Comparison of ENCODE assay signal across 18 cellular contexts in genomic region chr1:21900766-21901472, GRCh38. TPM values are rescaled to one million over a fixed set of nuclear protein-coding genes. Genes with fewer than 3 reads are reported as not detected.
DNase-seq lines count a peak whose midpoint lies in the region; ATAC-seq and TF ChIP-seq lines count a peak whose summit lies in the region.
"Had no signal": no experiment of that assay in that cellular context is flagged by ENCODE, and none has a peak within 500 bp of the region (broad histone marks: within the 10 kb centered on the region; RNA-seq: fewer than 3 reads in every experiment).

No MANE protein-coding gene starts in this region.

- H3K36me3 ChIP-seq in ascending aorta (peaks cover 4 to 5% of the 10 kb centered on the region in 2 donors), heart right ventricle (peaks cover 0 to 31% (median 2%) of the 10 kb centered on the region in 9 donors), prostate gland (no peaks in the 10 kb centered on the region), transverse colon (no peaks in the 10 kb centered on the region)
- H3K36me3 ChIP-seq: BE2C, neutrophil had no signal

- no peak for TF ChIP-seq CTCF in ascending aorta (IDR thresholded peaks at IDR 0.05)
- TF ChIP-seq CTCF in heart right ventricle (IDR thresholded peaks at IDR 0.05) = no peak
- no peak for TF ChIP-seq CTCF in prostate gland (IDR thresholded peaks at IDR 0.05)
- no peak for TF ChIP-seq CTCF in transverse colon (IDR thresholded peaks at IDR 0.05)

- H3K4me1 ChIP-seq in ascending aorta = peaks cover 68 to 96% of the 10 kb centered on the region in 2 donors
- peaks cover 80 to 100% (median 97%) of the 10 kb centered on the region in 9 donors for H3K4me1 ChIP-seq in heart right ventricle
- peaks cover 21% of the 10 kb centered on the region for H3K4me1 ChIP-seq in prostate gland (replicated peaks)
- H3K4me1 ChIP-seq in transverse colon = peaks cover 88 to 98% (median 90%) of the 10 kb centered on the region in 4 donors
- H3K4me1 ChIP-seq: BE2C, foreskin keratinocyte had no signal

- WGBS in heart right ventricle, 2 donors = 66 to 73% methylated on average over 13 of the region's 13 CpGs
- WGBS in prostate gland = 67% methylated on average over 13 of the region's 13 CpGs
- WGBS in transverse colon (ENCODE audit: low coverage in 1 of 2), 2 donors = 51 to 83% methylated on average over 5 to 13 of the region's 13 CpGs

- in situ Hi-C loops in transverse colon (cut with MboI; ENCODE audit: low pct_ligation_motif_present in 1 of 4, low pct_unique_long_range_greater_than_20kb in 1 of 4, low sequenced_read_pairs in 3 of 4) = no loop called here

- H3K4me3 ChIP-seq in ascending aorta (no peak overlapping the region), heart right ventricle (no peak overlapping the region), prostate gland (no peak overlapping the region), transverse colon (no peak overlapping the region)
- H3K4me3 ChIP-seq: spleen had no signal

- no peak for DNase-seq in ascending aorta (ENCODE audit: low spot score in 2 of 2)
- no peak for DNase-seq in heart right ventricle
- no peak for DNase-seq in prostate gland (ENCODE audit: low spot score)
- DNase-seq in transverse colon = no peak
- DNase-seq in NCI-H187 treated with DMSO at 0.1 percent for 48 hours (lab: John Stamatoyannopoulos, UW) = no peak
- DNase-seq: activated CD4-positive, alpha-beta T cell treated with anti-CD3 and anti-CD28 coated beads, Interleukin-2, amount 10 ng/mL, durations not matched to agents 24 days and 14 days; activated naive CD4-positive, alpha-beta T cell treated with anti-CD3 and anti-CD28 coated beads, Interleukin-2, amount 50 U/mL, for 16 hours; activated T-cell treated with anti-CD3 and anti-CD28 coated beads for 4 hours; BE2C; effector memory CD8-positive, alpha-beta T cell; foreskin keratinocyte; KG1; NCI-H1417 had no signal

- intact Hi-C loops in ascending aorta (cut with DNase I) = loop anchor here (1.0 to 10.0 kb wide), 2 partner anchors 63 to 1664 kb away; no protein-coding TSS in a partner anchor
- intact Hi-C loops in heart right ventricle (cut with DNase I) = loop anchor here in 3 of 10 donors (5.0 kb wide), 1 partner anchor 36 kb away; the partner anchor contains the start of gene HSPG2 (in 3 of the 3)
- intact Hi-C loops in prostate gland (cut with DNase I) = no loop called here
- intact Hi-C loops in transverse colon (cut with DNase I; ENCODE audit: low total_unique reads) = loop anchor here (5.0 kb wide), 1 partner anchor 36 kb away; the partner anchor contains the start of gene HSPG2

- H3K9me3 ChIP-seq in ascending aorta (no peaks in the 10 kb centered on the region), heart right ventricle (no peaks in the 10 kb centered on the region), prostate gland (no peaks in the 10 kb centered on the region), transverse colon (no peaks in the 10 kb centered on the region)
- H3K9me3 ChIP-seq: BE2C, neutrophil, spleen had no signal

- TF ChIP-seq POLR2A in prostate gland (IDR thresholded peaks at IDR 0.05) = no peak
- TF ChIP-seq POLR2A in transverse colon (IDR thresholded peaks at IDR 0.05) = no peak

- no peak for ATAC-seq in heart right ventricle
- no peak for ATAC-seq in HG03442 (IDR thresholded peaks at IDR 0.05; ENCODE audit: unreplicated experiment)
- no peak for ATAC-seq in GM21390 (IDR thresholded peaks at IDR 0.05; ENCODE audit: unreplicated experiment)
- ATAC-seq in GM21447 (IDR thresholded peaks at IDR 0.05; ENCODE audit: unreplicated experiment) = no peak
- ATAC-seq: effector memory CD8-positive, alpha-beta T cell; foreskin keratinocyte had no signal

- H3K27me3 ChIP-seq in ascending aorta (no peaks in the 10 kb centered on the region), heart right ventricle (no peaks in the 10 kb centered on the region), prostate gland (replicated peaks; ENCODE audit: insufficient read depth) (no peaks in the 10 kb centered on the region), transverse colon (no peaks in the 10 kb centered on the region)
- H3K27me3 ChIP-seq: BE2C, foreskin keratinocyte, neutrophil, spleen had no signal

- peak overlapping the region; percentile 94 to 96 for H3K27ac ChIP-seq in ascending aorta
- H3K27ac ChIP-seq in heart right ventricle = peak overlapping the region; percentile 67 to 99 (median 92)
- peak overlapping the region; percentile 51 to 62 for H3K27ac ChIP-seq in prostate gland
- peak overlapping the region; percentile 74 to 98 (median 94) for H3K27ac ChIP-seq in transverse colon
- H3K27ac ChIP-seq: foreskin keratinocyte, neutrophil had no signal

- no peak for TF ChIP-seq EP300 in transverse colon (IDR thresholded peaks at IDR 0.05; ENCODE audit: low read depth)

RNA-seq across cellular contexts. Expression of gene HSPG2, which starts 36.2 kb away (rescaled TPM):
- 1,294 TPM for total RNA-seq in ascending aorta
- total RNA-seq in heart right ventricle = 100 to 1,000 TPM; 249 to 508 (median 320) TPM
- polyA plus RNA-seq in heart right ventricle = 100 to 1,000 TPM; 221 to 276 TPM
- total RNA-seq in prostate gland = 100 to 1,000 TPM; 135 to 257 TPM
- 100 to 1,000 TPM; 107 to 343 (median 228) TPM for total RNA-seq in transverse colon
